Comparison of ENCODE assay signal across 7 cellular contexts in genomic region chr7:105675873-105676484, GRCh38.
A peak's percentile ranks its signal among the peaks of the same experiment; 100 is the strongest.
DNase-seq lines count a peak whose midpoint lies in the region; ATAC-seq lines count a peak whose summit lies in the region.

No MANE protein-coding gene starts in this region.

- H3K9me2 ChIP-seq in GM23248 (ENCODE audit: insufficient read depth) = no peaks in the 10 kb centered on the region

- H3K4me1 ChIP-seq in GM23248 (ENCODE audit: insufficient read depth) = 0 out of 2 replicates have a peak, but pooled peaks cover 10% of the 10 kb centered on the region

- H3K9me3 ChIP-seq in GM23248 (ENCODE audit: low read depth) = no peaks in the 10 kb centered on the region

- no peak overlapping the region for H2AFZ ChIP-seq in GM23248

- peak overlapping the region; percentile 41 to 80 for H3K4me3 Mint-ChIP-seq in effector memory CD8-positive, alpha-beta T cell
- peak overlapping the region; percentile 2 to 41 for H3K4me3 Mint-ChIP-seq in stimulated activated naive B cell treated with anti-CD40 and anti-IgM and Interleukin-4, amounts not matched to agents 10 μg/mL and 1 μg/mL and 100 μg/mL, for 72 hours

- H3F3A ChIP-seq in GM23248 (ENCODE audit: insufficient read depth) = peaks cover 6% of the 10 kb centered on the region; the same call in 1 of the 2 replicates

- peak; percentile 88 for ATAC-seq in effector memory CD8-positive, alpha-beta T cell (replicated peaks)
- no peak for ATAC-seq in stimulated activated naive B cell treated with anti-CD40 and anti-IgM and Interleukin-4, amounts not matched to agents 10 μg/mL and 1 μg/mL and 100 μg/mL, for 72 hours (replicated peaks)
- ATAC-seq in HG02884 (IDR thresholded peaks at IDR 0.05; ENCODE audit: unreplicated experiment) = no peak
- no peak for ATAC-seq in GM21381 (IDR thresholded peaks at IDR 0.05; ENCODE audit: unreplicated experiment)

- H3K36me3 ChIP-seq in GM23248 (ENCODE audit: low read depth) = no peaks in the 10 kb centered on the region

- H3K27me3 ChIP-seq in GM23248 (replicated peaks; ENCODE audit: insufficient read depth) = no peaks in the 10 kb centered on the region

- no peak overlapping the region for H3K9ac ChIP-seq in GM23248

- 86 to 93% methylated on average over 10 of the region's 10 CpGs for WGBS in GM23248 (ENCODE audit: low coverage in 1 of 2, low lambda C conversion rate in 2 of 2, missing lambda C conversion rate in 2 of 2), 2 experiments

- no peak overlapping the region for H3K27ac ChIP-seq in GM23248

- peak; percentile 53 for DNase-seq in NCI-H1092 treated with DMSO at 0.1 percent for 48 hours (lab: John Stamatoyannopoulos, UW)
- peak; percentile 64 for DNase-seq in activated CD4-positive, alpha-beta T cell treated with anti-CD3 and anti-CD28 coated beads, Interleukin-2, amount 50 U/mL, for 1 hour
- peak; percentile 71 to 79 (median 75) for DNase-seq in effector memory CD8-positive, alpha-beta T cell
- no peak for DNase-seq in stimulated activated naive B cell treated with anti-CD40 and anti-IgM and Interleukin-4, amounts not matched to agents 10 μg/mL and 1 μg/mL and 100 μg/mL, for 72 hours
- DNase-seq in GM23248 = no peak

- H3K4me2 ChIP-seq in GM23248 (ENCODE audit: unreplicated experiment) = no peak overlapping the region

- H3K9me3 Mint-ChIP-seq in effector memory CD8-positive, alpha-beta T cell = no peaks in the 10 kb centered on the region
- H3K9me3 Mint-ChIP-seq in stimulated activated naive B cell treated with anti-CD40 and anti-IgM and Interleukin-4, amounts not matched to agents 10 μg/mL and 1 μg/mL and 100 μg/mL, for 72 hours = no peaks in the 10 kb centered on the region

- no peaks in the 10 kb centered on the region for H3K27me3 Mint-ChIP-seq in effector memory CD8-positive, alpha-beta T cell
- no peaks in the 10 kb centered on the region for H3K27me3 Mint-ChIP-seq in stimulated activated naive B cell treated with anti-CD40 and anti-IgM and Interleukin-4, amounts not matched to agents 10 μg/mL and 1 μg/mL and 100 μg/mL, for 72 hours

- H3K79me2 ChIP-seq in GM23248 (ENCODE audit: insufficient read depth) = no peaks in the 10 kb centered on the region

- H3K4me3 ChIP-seq in GM23248 = no peak overlapping the region

- peaks cover 50 to 59% of the 10 kb centered on the region in 2 donors for H3K4me1 Mint-ChIP-seq in effector memory CD8-positive, alpha-beta T cell (ENCODE audit: low read depth in 2 of 2)
- peaks cover 53 to 74% of the 10 kb centered on the region in 2 donors for H3K4me1 Mint-ChIP-seq in stimulated activated naive B cell treated with anti-CD40 and anti-IgM and Interleukin-4, amounts not matched to agents 10 μg/mL and 1 μg/mL and 100 μg/mL, for 72 hours

- no peaks in the 10 kb centered on the region for H4K20me1 ChIP-seq in GM23248 (ENCODE audit: insufficient read depth)

- H3K27ac Mint-ChIP-seq in effector memory CD8-positive, alpha-beta T cell = peak overlapping the region; percentile 96 to 99
- peak overlapping the region; percentile 99 for H3K27ac Mint-ChIP-seq in stimulated activated naive B cell treated with anti-CD40 and anti-IgM and Interleukin-4, amounts not matched to agents 10 μg/mL and 1 μg/mL and 100 μg/mL, for 72 hours

- in situ Hi-C loops in GM23248 (cut with MboI) = no loop called here

- peaks cover 18% of the 10 kb centered on the region for H3K36me3 Mint-ChIP-seq in effector memory CD8-positive, alpha-beta T cell (ENCODE audit: insufficient read depth)
- H3K36me3 Mint-ChIP-seq in stimulated activated naive B cell treated with anti-CD40 and anti-IgM and Interleukin-4, amounts not matched to agents 10 μg/mL and 1 μg/mL and 100 μg/mL, for 72 hours = peaks cover 9 to 29% of the 10 kb centered on the region in 2 donors

Comparison
In these comparisons a context has a peak if more than half of its experiments do, and no peak if none do; other contexts are left out.
1. DNase-seq: peak in NCI-H1092 treated with DMSO at 0.1 percent for 48 hours (single experiment), activated CD4-positive, alpha-beta T cell treated with anti-CD3 and anti-CD28 coated beads, Interleukin-2, amount 50 U/mL, for 1 hour (single experiment) and effector memory CD8-positive, alpha-beta T cell (3 of 3); none in stimulated activated naive B cell treated with anti-CD40 and anti-IgM and Interleukin-4, amounts not matched to agents 10 μg/mL and 1 μg/mL and 100 μg/mL, for 72 hours (single experiment) and GM23248 (single experiment).